In genomic region chr2:80073134-80073561, GRCh38 we compare ENCODE assay signal across 1 cellular context.
TF ChIP-seq lines count a peak whose summit lies in the region.

No MANE protein-coding gene starts in this region.

TF ChIP-seq in K562, 482 proteins besides CTCF, POLR2A, EP300 and RAD21 (continued from another document):
- TF ChIP-seq DEAF1 (CRISPR knock-in tag; IDR thresholded peaks at IDR 0.05): peak; percentile 64
- no peak for TF ChIP-seq ZNF639 (CRISPR knock-in tag; conservative IDR thresholded peaks at IDR 0.05 in 1 of 2, IDR thresholded peaks at IDR 0.05 in 1 of 2)
- TF ChIP-seq BRF2 (IDR thresholded peaks at IDR 0.05; ENCODE audit: borderline replicate concordance, insufficient read depth, insufficient read length): no peak
- 0 out of 2 replicates have a peak, but pooled peaks have one; percentile 8 for TF ChIP-seq TCF3 (CRISPR knock-in tag; IDR thresholded peaks at IDR 0.05)
- no peak for TF ChIP-seq ZNF232 (CRISPR knock-in tag; IDR thresholded peaks at IDR 0.05)
- TF ChIP-seq RCOR1 (IDR thresholded peaks at IDR 0.05; ENCODE audit: borderline replicate concordance in 1 of 2, low read depth in 2 of 2, low read length in 2 of 2): peak in 1 of 2 experiments; percentile 37; a peak in 1 of 4 replicates
- TF ChIP-seq CBFA2T3 (IDR thresholded peaks at IDR 0.05): peak; percentile 64
- no peak for TF ChIP-seq KDM4B (IDR thresholded peaks at IDR 0.05; ENCODE audit: borderline replicate concordance in 2 of 2, low read depth in 1 of 2)
- peak; percentile 39; the same call in 1 of the 2 replicates for TF ChIP-seq CBFA2T2 (conservative IDR thresholded peaks at IDR 0.05)
- peak; percentile 75 for TF ChIP-seq SMC3 (conservative IDR thresholded peaks at IDR 0.05; ENCODE audit: insufficient read depth, low read depth, low read length)
